Comparison of ENCODE assay signal across 11 cellular contexts in the genomic region with DNA sequence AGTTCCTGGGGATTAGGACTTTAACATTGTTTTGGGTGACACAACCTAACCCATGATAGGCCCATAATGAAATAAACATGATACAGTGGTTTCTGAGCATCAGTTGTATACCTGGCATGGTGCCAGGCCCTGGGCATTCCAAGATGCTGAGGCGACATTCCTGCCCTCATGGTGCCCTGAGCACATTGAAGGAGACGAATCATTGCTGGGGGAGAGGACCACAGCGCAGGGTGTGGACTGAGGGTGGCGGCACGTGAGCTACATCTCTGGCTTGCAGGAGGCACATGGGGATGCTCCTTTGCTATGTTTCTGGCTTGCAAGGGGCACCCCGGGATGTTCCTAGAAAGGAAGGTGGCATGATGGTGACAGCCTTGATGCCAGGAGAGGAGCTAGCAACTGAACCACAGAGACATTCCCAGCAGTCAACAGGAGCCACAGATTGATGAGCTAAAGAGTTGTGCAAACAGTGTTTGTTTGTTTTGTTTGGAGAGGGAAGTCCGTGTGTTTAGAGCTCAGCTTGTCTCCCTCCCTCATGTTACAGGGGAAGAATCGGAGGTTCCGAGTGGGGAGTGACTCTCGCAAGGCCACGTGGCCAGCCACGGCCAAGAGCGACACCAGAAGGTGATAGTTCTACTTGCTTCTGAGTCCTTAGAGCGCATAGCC.
A peak's percentile ranks its signal among the peaks of the same experiment; 100 is the strongest.
DNase-seq lines count a peak whose midpoint lies in the region; ATAC-seq and TF ChIP-seq lines count a peak whose summit lies in the region.
"Had no signal": no experiment of that assay in that cellular context is flagged by ENCODE, and none has a peak within 500 bp of the region (broad histone marks: within the 10 kb centered on the region; RNA-seq: fewer than 3 reads in every experiment).

No MANE protein-coding gene starts in this region.

- H3K27me3 ChIP-seq in gastrocnemius medialis: no peaks in the 10 kb centered on the region

- TF ChIP-seq CTCF in AG09309 (IDR thresholded peaks at IDR 0.05; ENCODE audit: control insufficient read depth, insufficient read depth, low read depth, low read length, missing control alignments) (no peak), RWPE1 (conservative IDR thresholded peaks at IDR 0.05; ENCODE audit: low read depth) (no peak), gastrocnemius medialis (IDR thresholded peaks at IDR 0.05 in 4 of 5, conservative IDR thresholded peaks at IDR 0.05 in 1 of 5) (no peak)

- H3K4me3 ChIP-seq in AG09309 (ENCODE audit: control insufficient read depth, low read depth, low read length) (no peak overlapping the region), gastrocnemius medialis (no peak overlapping the region)

- ATAC-seq in Right ventricle myocardium superior (ENCODE audit: poor library complexity) (no peak), HG03135 (IDR thresholded peaks at IDR 0.05; ENCODE audit: unreplicated experiment) (no peak), gastrocnemius medialis (no peak)
- ATAC-seq: naive thymus-derived CD8-positive, alpha-beta T cell had no signal

- H3K27ac ChIP-seq in RWPE1 (no peak overlapping the region), gastrocnemius medialis (no peak overlapping the region)

- CTCF ChIA-PET in RWPE1 (lab: Yijun Ruan, JAX): no interaction called here

- intact Hi-C loops in Right ventricle myocardium superior (cut with DNase I): no loop called here
- intact Hi-C loops in gastrocnemius medialis (cut with DNase I; ENCODE audit: low total_unique reads): no loop called here

- no peak for TF ChIP-seq POLR2A in gastrocnemius medialis (IDR thresholded peaks at IDR 0.05)

- DNase-seq in AG09309 (ENCODE audit: low read depth): peak; percentile 11
- DNase-seq in HT1080 (ENCODE audit: low read depth): peak; percentile 40
- peak; percentile 3 for DNase-seq in RWPE1 (ENCODE audit: low spot score)
- peak; percentile 34 for DNase-seq in hepatic stellate cell (ENCODE audit: low spot score)
- no peak for DNase-seq in Right ventricle myocardium superior
- DNase-seq in activated naive CD4-positive, alpha-beta T cell (lab: John Stamatoyannopoulos, UW): no peak
- DNase-seq in gastrocnemius medialis: no peak
- DNase-seq: CD4-positive, alpha-beta memory T cell; MM.1S; naive thymus-derived CD8-positive, alpha-beta T cell had no signal

- in situ Hi-C loops in gastrocnemius medialis (cut with MboI; ENCODE audit: low sequenced_read_pairs in 4 of 4): loop anchor here in 2 of 4 donors (25.0 kb wide), 1 partner anchor 1049 kb away; the partner anchor contains the start of gene MN1 (in 2 of the 2)

- no peaks in the 10 kb centered on the region for H3K4me1 ChIP-seq in gastrocnemius medialis

- no peaks in the 10 kb centered on the region for H3K36me3 ChIP-seq in gastrocnemius medialis

- POLR2A ChIA-PET in RWPE1 (lab: Yijun Ruan, JAX; ENCODE audit: low non-redundant PET): no interaction called here

- H3K9me3 ChIP-seq in gastrocnemius medialis: no peaks in the 10 kb centered on the region

Comparison
In these comparisons a context has a peak if more than half of its experiments do, and no peak if none do; other contexts are left out.
1. DNase-seq: peak in AG09309 (single experiment), HT1080 (single experiment), RWPE1 (single experiment) and hepatic stellate cell (single experiment); none in Right ventricle myocardium superior (single experiment), activated naive CD4-positive, alpha-beta T cell (0 of 4) and gastrocnemius medialis (0 of 2).